In genomic region chr15:89231832-89232231, GRCh38 we compare ENCODE assay signal across 10 cellular contexts. TPM values are rescaled to one million over a fixed set of nuclear protein-coding genes. Genes with fewer than 3 reads are reported as not detected.
"Had no signal": no experiment of that assay in that cellular context is flagged by ENCODE, and none has a peak within 500 bp of the region (broad histone marks: within the 10 kb centered on the region; RNA-seq: fewer than 3 reads in every experiment).

No MANE protein-coding gene starts in this region.

- H3K27ac ChIP-seq: HL-60 had no signal

- DNase-seq: H9, HCEC 1CT, HFFc6, KG1 had no signal

- H3K4me3 Mint-ChIP-seq: GM23338, H9, HFFc6 had no signal

- H3K9me3 Mint-ChIP-seq: GM23338, HFFc6 had no signal

- H3K4me3 ChIP-seq: GM23338, K562 had no signal

- H2AFZ ChIP-seq: GM23338 had no signal

- H3K4me2 ChIP-seq: GM23338 had no signal

- H3K4me1 Mint-ChIP-seq: GM23338 had no signal

- ATAC-seq: GM23338, HepG2, K562 had no signal

- H3K27ac Mint-ChIP-seq: GM23338, H9, HFFc6 had no signal

RNA-seq across cellular contexts. Expression of gene RLBP1, which starts 10.5 kb away (rescaled TPM):
- total RNA-seq: GM23338, H1, H9, HepG2, HFFc6, HT1080 had no signal
- polyA plus RNA-seq: GM23338, K562 had no signal
